Comparison of ENCODE assay signal across 19 cellular contexts in genomic region chr5:37391591-37391990, GRCh38.
"Had no signal": no experiment of that assay in that cellular context is flagged by ENCODE, and none has a peak within 500 bp of the region (broad histone marks: within the 10 kb centered on the region; RNA-seq: fewer than 3 reads in every experiment).

No MANE protein-coding gene starts in this region.

- H3K9me3 ChIP-seq: heart right ventricle, lower lobe of right lung, pancreas, transverse colon, vagina had no signal

- DNase-seq: activated CD4-positive, CD25-positive, alpha-beta regulatory T cell treated with anti-CD3 and anti-CD28 coated beads, Interleukin-2, amount 50 U/mL, for 72 hours; activated naive CD4-positive, alpha-beta T cell treated with anti-CD3 and anti-CD28 coated beads, Interleukin-2, amount 50 U/mL, for 16 hours; activated T-cell treated with anti-CD3 and anti-CD28 coated beads for 4 hours; heart right ventricle; left cardiac atrium; lower lobe of right lung; pancreas; stimulated activated CD4-positive, alpha-beta T cell treated with anti-CD3 and anti-CD28 coated beads, Interleukin-4, amount 100 ng/mL, for 24 hours; stimulated activated CD8-positive, alpha-beta memory T cell treated with anti-CD3 and anti-CD28 coated beads, Interleukin-4, amount 100 ng/mL, for 48 hours; stimulated activated naive CD4-positive, alpha-beta T cell treated with Interleukin-2 at 50 U/mL for 16 hours; substantia nigra; transverse colon had no signal

- H3K9me3 Mint-ChIP-seq: activated T-helper 2 cell treated with anti-CD3 and anti-CD28 coated beads, Interferon-gamma antibody, Interleukin-2, Interleukin-4, amounts not matched to agents 10 μg/mL and 5 μg/mL and 100 μg/mL, durations not matched to agents 14 hours and 24 hours and 36 hours; T-helper 2 cell treated with Interferon-gamma antibody and Interleukin-4, amounts not matched to agents 5 μg/mL and 100 μg/mL, for 36 hours had no signal

- H3K27ac ChIP-seq: epithelial cell of prostate, lower lobe of right lung, pancreas, transverse colon, vagina had no signal

- H3K27me3 ChIP-seq: heart right ventricle, pancreas, transverse colon, vagina had no signal

- FAIRE-seq: astrocyte, bronchial epithelial cell, frontal cortex, pancreas had no signal

- ATAC-seq: heart right ventricle, left cardiac atrium, lower lobe of right lung had no signal

- H3K27ac Mint-ChIP-seq: T-helper 2 cell treated with Interferon-gamma antibody and Interleukin-4, amounts not matched to agents 5 μg/mL and 100 μg/mL, for 36 hours had no signal

- H3K4me3 Mint-ChIP-seq: T-helper 2 cell treated with Interferon-gamma antibody and Interleukin-4, amounts not matched to agents 5 μg/mL and 100 μg/mL, for 36 hours had no signal

- H3K4me1 ChIP-seq: lower lobe of right lung, pancreas, transverse colon, vagina had no signal

- H3K4me3 ChIP-seq: heart right ventricle, lower lobe of right lung, pancreas, transverse colon, vagina had no signal
